ENCODE assay signal across 11 cellular contexts in genomic region chr4:66169341-66169740, GRCh38.
DNase-seq lines count a peak whose midpoint lies in the region; ATAC-seq and TF ChIP-seq lines count a peak whose summit lies in the region.
"Had no signal": no experiment of that assay in that cellular context is flagged by ENCODE, and none has a peak within 500 bp of the region (broad histone marks: within the 10 kb centered on the region; RNA-seq: fewer than 3 reads in every experiment).

No MANE protein-coding gene starts in this region.

- no peaks in the 10 kb centered on the region for H3K27me3 Mint-ChIP-seq in neural progenitor cell (ENCODE audit: insufficient read depth, low read depth)
- H3K27me3 Mint-ChIP-seq: activated naive CD8-positive, alpha-beta T cell treated with anti-CD3 and anti-CD28 coated beads, Interleukin-2, amount 10 ng/mL, durations not matched to agents 7 days and 5 days; naive B cell had no signal

- no peak overlapping the region for H3K4me3 Mint-ChIP-seq in neural progenitor cell
- H3K4me3 Mint-ChIP-seq: activated naive CD8-positive, alpha-beta T cell treated with anti-CD3 and anti-CD28 coated beads, Interleukin-2, amount 10 ng/mL, durations not matched to agents 7 days and 5 days; naive B cell had no signal

- no peaks in the 10 kb centered on the region for H4K20me1 ChIP-seq in neural progenitor cell (ENCODE audit: low read depth)

- no peak overlapping the region for H3K4me2 ChIP-seq in neural progenitor cell

- H3K36me3 ChIP-seq in H7 (replicated peaks; ENCODE audit: control insufficient read depth, insufficient read depth, low read length) (no peaks in the 10 kb centered on the region), neural progenitor cell (no peaks in the 10 kb centered on the region)
- H3K36me3 ChIP-seq: spleen had no signal

- H3K27me3 ChIP-seq in H7 (ENCODE audit: control insufficient read depth, insufficient read depth, low read length) (no peaks in the 10 kb centered on the region), neural progenitor cell (no peaks in the 10 kb centered on the region)
- H3K27me3 ChIP-seq: spleen had no signal

- H3K4me1 Mint-ChIP-seq in neural progenitor cell, result no peaks in the 10 kb centered on the region
- H3K4me1 Mint-ChIP-seq: activated naive CD8-positive, alpha-beta T cell treated with anti-CD3 and anti-CD28 coated beads, Interleukin-2, amount 10 ng/mL, durations not matched to agents 7 days and 5 days; naive B cell had no signal

- H3K9me3 ChIP-seq in neural progenitor cell (ENCODE audit: low read depth), result no peaks in the 10 kb centered on the region

- H3K79me2 ChIP-seq in neural progenitor cell (ENCODE audit: low read depth), result no peaks in the 10 kb centered on the region

- H3K4me1 ChIP-seq in neural progenitor cell, result no peaks in the 10 kb centered on the region
- H3K4me1 ChIP-seq: spleen had no signal

- H3F3A ChIP-seq in neural progenitor cell (ENCODE audit: low read depth), result no peaks in the 10 kb centered on the region

- no peak overlapping the region for H3K4me3 ChIP-seq in H7 (ENCODE audit: insufficient read depth, low read depth, low read length)
- no peak overlapping the region for H3K4me3 ChIP-seq in choroid plexus epithelial cell (ENCODE audit: low read depth, low read length)
- no peak overlapping the region for H3K4me3 ChIP-seq in neural progenitor cell
- H3K4me3 ChIP-seq: spleen had no signal

- H3K36me3 Mint-ChIP-seq in neural progenitor cell, result no peaks in the 10 kb centered on the region
- H3K36me3 Mint-ChIP-seq: activated naive CD8-positive, alpha-beta T cell treated with anti-CD3 and anti-CD28 coated beads, Interleukin-2, amount 10 ng/mL, durations not matched to agents 7 days and 5 days; naive B cell had no signal

- ATAC-seq in HG02970 (IDR thresholded peaks at IDR 0.05; ENCODE audit: low FRiP score, unreplicated experiment), result no peak
- no peak for ATAC-seq in HG02938 (IDR thresholded peaks at IDR 0.05; ENCODE audit: unreplicated experiment)

- peaks cover 5% of the 10 kb centered on the region for H3K9me3 Mint-ChIP-seq in neural progenitor cell

- H3K27ac ChIP-seq in neural progenitor cell, result no peak overlapping the region
- H3K27ac ChIP-seq: spleen had no signal

- no peak overlapping the region for H3K27ac Mint-ChIP-seq in neural progenitor cell
- H3K27ac Mint-ChIP-seq: activated naive CD8-positive, alpha-beta T cell treated with anti-CD3 and anti-CD28 coated beads, Interleukin-2, amount 10 ng/mL, durations not matched to agents 7 days and 5 days had no signal

- no peak overlapping the region for H3K9ac ChIP-seq in neural progenitor cell

- DNase-seq in H7 (peak; percentile 21), NCI-H524 treated with DMSO at 0.1 percent for 48 hours (lab: John Stamatoyannopoulos, UW) (peak; percentile 5), choroid plexus epithelial cell (ENCODE audit: low read depth) (peak; percentile 50), neural progenitor cell (ENCODE audit: low spot score) (peak; percentile 51), NCI-H128 (lab: John Stamatoyannopoulos, UW; ENCODE audit: unreplicated experiment) (no peak)
- DNase-seq: activated naive CD8-positive, alpha-beta T cell treated with anti-CD3 and anti-CD28 coated beads, Interleukin-2, amount 10 ng/mL, durations not matched to agents 7 days and 5 days; effector CD4-positive, alpha-beta T cell; naive B cell; spleen had no signal

- TF ChIP-seq CTCF in choroid plexus epithelial cell (conservative IDR thresholded peaks at IDR 0.05; ENCODE audit: low read depth, low read length) (peak; percentile 34), neural progenitor cell (IDR thresholded peaks at IDR 0.05) (peak; percentile 68)

- H2AFZ ChIP-seq in neural progenitor cell (replicated peaks), result no peak overlapping the region
